In genomic region chr10:49744924-49745605, GRCh38 we compare ENCODE assay signal across 26 cellular contexts. TPM values are rescaled to one million over a fixed set of nuclear protein-coding genes. Genes with fewer than 3 reads are reported as not detected.
DNase-seq lines count a peak whose midpoint lies in the region; ATAC-seq, FAIRE-seq and TF ChIP-seq lines count a peak whose summit lies in the region.
"Had no signal": no experiment of that assay in that cellular context is flagged by ENCODE, and none has a peak within 500 bp of the region (broad histone marks: within the 10 kb centered on the region; RNA-seq: fewer than 3 reads in every experiment).

No MANE protein-coding gene starts in this region.

- peaks cover 10% of the 10 kb centered on the region for H3K4me1 Mint-ChIP-seq in neural progenitor cell
- H3K4me1 Mint-ChIP-seq in CD4-positive, alpha-beta memory T cell = peaks cover 0 to 1% (median 0%) of the 10 kb centered on the region in 4 donors
- H3K4me1 Mint-ChIP-seq: CD4-positive, CD25-positive, alpha-beta regulatory T cell; central memory CD8-positive, alpha-beta T cell; immature natural killer cell; nephron; stimulated activated memory B cell treated with anti-CD40 and anti-IgM and Interleukin-4, amounts not matched to agents 10 μg/mL and 1 μg/mL and 100 μg/mL, for 72 hours had no signal

- H3K4me3 ChIP-seq in WERI-Rb-1 (ENCODE audit: low read depth, low read length) (no peak overlapping the region), neural progenitor cell (no peak overlapping the region)
- no peak overlapping the region for H3K4me3 ChIP-seq in CD4-positive, alpha-beta memory T cell (ENCODE audit: low read length in 2 of 2)
- H3K4me3 ChIP-seq: dorsolateral prefrontal cortex, heart left ventricle, prostate gland, testis had no signal

- H3K27ac Mint-ChIP-seq in neural progenitor cell = peak overlapping the region; percentile 39
- no peak overlapping the region for H3K27ac Mint-ChIP-seq in CD4-positive, alpha-beta memory T cell
- H3K27ac Mint-ChIP-seq: activated naive CD4-positive, alpha-beta T cell treated with anti-CD3 and anti-CD28 coated beads, Interleukin-2, amount 50 U/mL, for 72 hours; activated T-helper 1 cell treated with anti-CD3 and anti-CD28 coated beads, Interleukin-12 subunit alpha, Interleukin-12 subunit beta, Interleukin-2, Interleukin-4 antibody, amounts not matched to agents 30 ng/mL and 10 ng/mL and 1 ng/mL, durations not matched to agents 14 hours and 24 hours and 36 hours; CD4-positive, CD25-positive, alpha-beta regulatory T cell; immature natural killer cell; nephron; stimulated activated memory B cell treated with anti-CD40 and anti-IgM and Interleukin-4, amounts not matched to agents 10 μg/mL and 1 μg/mL and 100 μg/mL, for 72 hours had no signal

- POLR2A ChIA-PET in CD4-positive, alpha-beta memory T cell (lab: Charles Lee; ENCODE audit: partially characterized antibody) = no interaction called here

- DNase-seq in D721Med (ENCODE audit: insufficient read length, low spot score) (peak; percentile 7), GM13976 (ENCODE audit: low spot score) (peak; percentile 26), WERI-Rb-1 (no peak), neural progenitor cell (ENCODE audit: low spot score) (peak; percentile 14), caudate nucleus (lab: John Stamatoyannopoulos, UW) (no peak), DMS53 treated with DMSO at 0.1 percent for 48 hours (lab: John Stamatoyannopoulos, UW; ENCODE audit: unreplicated experiment) (no peak)
- DNase-seq in CD4-positive, alpha-beta memory T cell = no peak
- DNase-seq: CD4-positive, CD25-positive, alpha-beta regulatory T cell; immature natural killer cell; left ventricle myocardium superior; NCI-H1694 treated with DMSO at 0.1 percent for 48 hours; NCI-H2171 treated with DMSO at 0.1 percent for 48 hours; stimulated activated CD4-positive, alpha-beta T cell treated with anti-CD3 and anti-CD28 coated beads, Interleukin-1b, Interleukin-23, amount 100 ng/mL, for 48 hours; testis had no signal

- peaks cover under 1% of the 10 kb centered on the region for H3K27me3 Mint-ChIP-seq in neural progenitor cell (ENCODE audit: insufficient read depth, low read depth)
- peaks cover 0 to 2% of the 10 kb centered on the region in 2 donors for H3K27me3 Mint-ChIP-seq in CD4-positive, alpha-beta memory T cell
- H3K27me3 Mint-ChIP-seq: CD4-positive, CD25-positive, alpha-beta regulatory T cell had no signal

- intact Hi-C loops in CD4-positive, alpha-beta memory T cell (cut with micrococcal nuclease) = no loop called here

- H3K27ac ChIP-seq in WERI-Rb-1 (no peak overlapping the region), neural progenitor cell (no peak overlapping the region), caudate nucleus (ENCODE audit: low read depth, low read length) (no peak overlapping the region)
- no peak overlapping the region for H3K27ac ChIP-seq in CD4-positive, alpha-beta memory T cell (ENCODE audit: low read depth, low read length)
- H3K27ac ChIP-seq: dorsolateral prefrontal cortex, heart left ventricle, prostate gland, testis had no signal

- H2AFZ ChIP-seq in neural progenitor cell (replicated peaks) = no peak overlapping the region

- CTCF ChIA-PET in CD4-positive, alpha-beta memory T cell (lab: Charles Lee; ENCODE audit: partially characterized antibody) = no interaction called here

- TF ChIP-seq CTCF in D721Med (IDR thresholded peaks at IDR 0.05; ENCODE audit: insufficient read depth, missing control alignments) (no peak), GM13976 (IDR thresholded peaks at IDR 0.05; ENCODE audit: borderline replicate concordance, control extremely low read depth, extremely low read depth, insufficient read depth, missing control alignments) (no peak), WERI-Rb-1 (IDR thresholded peaks at IDR 0.05; ENCODE audit: low read depth, low read length) (peak; percentile 35), neural progenitor cell (IDR thresholded peaks at IDR 0.05) (peak; percentile 17)

- H4K20me1 ChIP-seq in neural progenitor cell (ENCODE audit: low read depth) = no peaks in the 10 kb centered on the region

- no peaks in the 10 kb centered on the region for H3K79me2 ChIP-seq in neural progenitor cell (ENCODE audit: low read depth)

- no peaks in the 10 kb centered on the region for H3K4me1 ChIP-seq in neural progenitor cell
- H3K4me1 ChIP-seq in CD4-positive, alpha-beta memory T cell (ENCODE audit: insufficient read depth, low read length) = no peaks in the 10 kb centered on the region
- H3K4me1 ChIP-seq: heart left ventricle, prostate gland, testis had no signal

- no peak overlapping the region for H3K9ac ChIP-seq in neural progenitor cell

- ATAC-seq in HG03571 (IDR thresholded peaks at IDR 0.05; ENCODE audit: unreplicated experiment) = no peak
- ATAC-seq: activated naive CD4-positive, alpha-beta T cell treated with anti-CD3 and anti-CD28 coated beads, Interleukin-2, amount 50 U/mL, for 72 hours; heart left ventricle; left ventricle myocardium superior; stimulated activated memory B cell treated with anti-CD40 and anti-IgM and Interleukin-4, amounts not matched to agents 10 μg/mL and 1 μg/mL and 100 μg/mL, for 72 hours had no signal

- H3K36me3 Mint-ChIP-seq in neural progenitor cell = no peaks in the 10 kb centered on the region
- no peaks in the 10 kb centered on the region for H3K36me3 Mint-ChIP-seq in CD4-positive, alpha-beta memory T cell
- H3K36me3 Mint-ChIP-seq: activated naive CD4-positive, alpha-beta T cell treated with anti-CD3 and anti-CD28 coated beads, Interleukin-2, amount 50 U/mL, for 72 hours; CD4-positive, CD25-positive, alpha-beta regulatory T cell; immature natural killer cell; stimulated activated memory B cell treated with anti-CD40 and anti-IgM and Interleukin-4, amounts not matched to agents 10 μg/mL and 1 μg/mL and 100 μg/mL, for 72 hours had no signal

- in situ Hi-C loops in GM13976 (cut with MboI; ENCODE audit: low sequenced_read_pairs, unreplicated experiment) = no loop called here

- no peak for FAIRE-seq in D721Med (lab: Jason Lieb, UNC)
- FAIRE-seq: H54, TTC549 had no signal

- H3K27me3 ChIP-seq in WERI-Rb-1 (ENCODE audit: insufficient read depth, low read depth, severe bottlenecking) = no peaks in the 10 kb centered on the region
- no peaks in the 10 kb centered on the region for H3K27me3 ChIP-seq in neural progenitor cell
- no peaks in the 10 kb centered on the region for H3K27me3 ChIP-seq in CD4-positive, alpha-beta memory T cell (ENCODE audit: insufficient read depth, low read length)
- H3K27me3 ChIP-seq: dorsolateral prefrontal cortex, testis had no signal

- no peaks in the 10 kb centered on the region for H3F3A ChIP-seq in neural progenitor cell (ENCODE audit: low read depth)

- H3K9me3 ChIP-seq in WERI-Rb-1 (ENCODE audit: severe bottlenecking) (no peaks in the 10 kb centered on the region), neural progenitor cell (ENCODE audit: low read depth) (no peaks in the 10 kb centered on the region)
- H3K9me3 ChIP-seq in CD4-positive, alpha-beta memory T cell (ENCODE audit: control insufficient read depth in 1 of 2, low read length in 2 of 2) = no peaks in the 10 kb centered on the region
- H3K9me3 ChIP-seq: heart left ventricle, prostate gland, testis had no signal

- H3K4me2 ChIP-seq in neural progenitor cell = no peak overlapping the region

- H3K9me3 Mint-ChIP-seq in neural progenitor cell = no peaks in the 10 kb centered on the region
- H3K9me3 Mint-ChIP-seq in CD4-positive, alpha-beta memory T cell = peaks cover 0 to 1% (median 0%) of the 10 kb centered on the region in 8 donors
- H3K9me3 Mint-ChIP-seq: activated T-helper 1 cell treated with anti-CD3 and anti-CD28 coated beads, Interleukin-12 subunit alpha, Interleukin-12 subunit beta, Interleukin-2, Interleukin-4 antibody, amounts not matched to agents 30 ng/mL and 10 ng/mL and 1 ng/mL, durations not matched to agents 14 hours and 24 hours and 36 hours; central memory CD8-positive, alpha-beta T cell; immature natural killer cell; nephron had no signal

- H3K36me3 ChIP-seq in WERI-Rb-1 = no peaks in the 10 kb centered on the region
- H3K36me3 ChIP-seq in neural progenitor cell = no peaks in the 10 kb centered on the region
- no peaks in the 10 kb centered on the region for H3K36me3 ChIP-seq in CD4-positive, alpha-beta memory T cell (ENCODE audit: insufficient read depth, low read length)
- H3K36me3 ChIP-seq: heart left ventricle, prostate gland had no signal

- H3K4me3 Mint-ChIP-seq in neural progenitor cell = no peak overlapping the region
- H3K4me3 Mint-ChIP-seq in CD4-positive, alpha-beta memory T cell = no peak overlapping the region
- H3K4me3 Mint-ChIP-seq: activated T-helper 1 cell treated with anti-CD3 and anti-CD28 coated beads, Interleukin-12 subunit alpha, Interleukin-12 subunit beta, Interleukin-2, Interleukin-4 antibody, amounts not matched to agents 30 ng/mL and 10 ng/mL and 1 ng/mL, durations not matched to agents 14 hours and 24 hours and 36 hours; CD4-positive, CD25-positive, alpha-beta regulatory T cell; central memory CD8-positive, alpha-beta T cell; immature natural killer cell; nephron; stimulated activated memory B cell treated with anti-CD40 and anti-IgM and Interleukin-4, amounts not matched to agents 10 μg/mL and 1 μg/mL and 100 μg/mL, for 72 hours had no signal

RNA-seq across cellular contexts. Expression of gene OGDHL, which starts 17.1 kb away (rescaled TPM):
- total RNA-seq in neural progenitor cell (ENCODE audit: low replicate concordance) = 0.34 and 0.56 TPM in 2 replicates
- not detected for total RNA-seq in CD4-positive, alpha-beta memory T cell
- polyA plus RNA-seq in CD4-positive, alpha-beta memory T cell = not detected
- total RNA-seq: aorta; CD4-positive, CD25-positive, alpha-beta regulatory T cell had no signal
- polyA plus RNA-seq: CD4-positive, CD25-positive, alpha-beta regulatory T cell; immature natural killer cell had no signal

Comparison
In these comparisons a context has a peak if more than half of its experiments do, and no peak if none do; other contexts are left out.
1. DNase-seq: peak in D721Med (single experiment), GM13976 (single experiment) and neural progenitor cell (single experiment); none in WERI-Rb-1 (single experiment), CD4-positive, alpha-beta memory T cell (0 of 5), caudate nucleus (0 of 61) and DMS53 treated with DMSO at 0.1 percent for 48 hours (single experiment).
2. CTCF ChIP-seq: peak in WERI-Rb-1 (single experiment) and neural progenitor cell (single experiment); none in D721Med (single experiment) and GM13976 (single experiment).